30 cellular contexts compared by ENCODE assay signal in genomic region chr9:116230233-116230632, GRCh38.
"Had no signal": no experiment of that assay in that cellular context is flagged by ENCODE, and none has a peak within 500 bp of the region (broad histone marks: within the 10 kb centered on the region; RNA-seq: fewer than 3 reads in every experiment).

No MANE protein-coding gene starts in this region.

- H3K4me3 ChIP-seq: coronary artery, esophagus squamous epithelium, gastroesophageal sphincter, heart left ventricle, hepatocyte, lung, ovary, psoas muscle, skin epidermis, spleen, suprapubic skin, transverse colon, upper lobe of right lung, uterus had no signal

- H3K79me2 ChIP-seq: hepatocyte had no signal

- H3K9me3 ChIP-seq: esophagus squamous epithelium, gastroesophageal sphincter, heart left ventricle, neutrophil, ovary, psoas muscle, spleen, suprapubic skin, transverse colon, upper lobe of right lung, uterus had no signal

- ATAC-seq: effector memory CD8-positive, alpha-beta T cell; foreskin keratinocyte; gastroesophageal sphincter; heart left ventricle; left lobe of liver; natural killer cell; psoas muscle; right cardiac atrium; stimulated activated naive B cell treated with anti-CD40 and anti-IgM and Interleukin-4, amounts not matched to agents 10 μg/mL and 1 μg/mL and 100 μg/mL, for 72 hours; stimulated activated naive CD8-positive, alpha-beta T cell treated with anti-CD3 and anti-CD28 coated beads, Interleukin-15, amount 100 ng/mL, for 72 hours; upper lobe of right lung had no signal

- H2AFZ ChIP-seq: hepatocyte had no signal

- H3K4me2 ChIP-seq: hepatocyte had no signal

- FAIRE-seq: endometrium, kidney had no signal

- H3K4me3 Mint-ChIP-seq: effector memory CD8-positive, alpha-beta T cell; memory B cell; natural killer cell; neural crest cell; stimulated activated naive B cell treated with anti-CD40 and anti-IgM and Interleukin-4, amounts not matched to agents 10 μg/mL and 1 μg/mL and 100 μg/mL, for 72 hours; stimulated activated naive CD8-positive, alpha-beta T cell treated with anti-CD3 and anti-CD28 coated beads, Interleukin-15, amount 100 ng/mL, for 72 hours had no signal

- H3K27ac Mint-ChIP-seq: effector memory CD8-positive, alpha-beta T cell; memory B cell; natural killer cell; stimulated activated naive B cell treated with anti-CD40 and anti-IgM and Interleukin-4, amounts not matched to agents 10 μg/mL and 1 μg/mL and 100 μg/mL, for 72 hours had no signal

- DNase-seq: dermis blood vessel endothelial cell; effector memory CD8-positive, alpha-beta T cell; erythroblast; esophagus squamous epithelium; foreskin keratinocyte; heart left ventricle; kidney; natural killer cell; ovary; posterior cingulate gyrus; psoas muscle; right cardiac atrium; spleen; stimulated activated CD4-positive, alpha-beta T cell treated with anti-CD3 and anti-CD28 coated beads, Interleukin-2, amount 100 ng/mL, for 48 hours; stimulated activated naive B cell treated with anti-CD40 and anti-IgM and Interleukin-4, amounts not matched to agents 10 μg/mL and 1 μg/mL and 100 μg/mL, for 72 hours; stimulated activated naive CD8-positive, alpha-beta T cell treated with anti-CD3 and anti-CD28 coated beads, Interleukin-15, amount 100 ng/mL, for 72 hours; transverse colon; upper lobe of right lung; uterus had no signal

- H3K4me1 Mint-ChIP-seq: memory B cell; natural killer cell; neural crest cell; stimulated activated naive B cell treated with anti-CD40 and anti-IgM and Interleukin-4, amounts not matched to agents 10 μg/mL and 1 μg/mL and 100 μg/mL, for 72 hours; stimulated activated naive CD8-positive, alpha-beta T cell treated with anti-CD3 and anti-CD28 coated beads, Interleukin-15, amount 100 ng/mL, for 72 hours had no signal

- H3K36me3 Mint-ChIP-seq: memory B cell; natural killer cell; stimulated activated naive B cell treated with anti-CD40 and anti-IgM and Interleukin-4, amounts not matched to agents 10 μg/mL and 1 μg/mL and 100 μg/mL, for 72 hours had no signal

- H3K27ac ChIP-seq: coronary artery, esophagus squamous epithelium, foreskin keratinocyte, gastroesophageal sphincter, heart left ventricle, hepatocyte, neutrophil, ovary, psoas muscle, skin epidermis, spleen, suprapubic skin, transverse colon, upper lobe of right lung had no signal

- H3K27me3 Mint-ChIP-seq: effector memory CD8-positive, alpha-beta T cell; stimulated activated naive B cell treated with anti-CD40 and anti-IgM and Interleukin-4, amounts not matched to agents 10 μg/mL and 1 μg/mL and 100 μg/mL, for 72 hours; stimulated activated naive CD8-positive, alpha-beta T cell treated with anti-CD3 and anti-CD28 coated beads, Interleukin-15, amount 100 ng/mL, for 72 hours had no signal

- H3K4me1 ChIP-seq: esophagus squamous epithelium, gastroesophageal sphincter, psoas muscle, spleen, suprapubic skin, transverse colon, upper lobe of right lung, uterus had no signal

- H3K36me3 ChIP-seq: gastroesophageal sphincter, heart left ventricle, neutrophil, ovary, spleen, suprapubic skin, transverse colon, upper lobe of right lung, uterus had no signal

- H3K9me3 Mint-ChIP-seq: memory B cell had no signal

- H3K27me3 ChIP-seq: esophagus squamous epithelium, foreskin keratinocyte, gastroesophageal sphincter, heart left ventricle, hepatocyte, neutrophil, ovary, spleen, suprapubic skin, transverse colon, upper lobe of right lung, uterus had no signal
